ENCODE assay signal across 17 cellular contexts in genomic region chr12:54034784-54035310, GRCh38. TPM values are rescaled to one million over a fixed set of nuclear protein-coding genes. Genes with fewer than 3 reads are reported as not detected.
DNase-seq lines count a peak whose midpoint lies in the region; ATAC-seq, FAIRE-seq and TF ChIP-seq lines count a peak whose summit lies in the region.
"Had no signal": no experiment of that assay in that cellular context is flagged by ENCODE, and none has a peak within 500 bp of the region (broad histone marks: within the 10 kb centered on the region; RNA-seq: fewer than 3 reads in every experiment).

No MANE protein-coding gene starts in this region.

- H3K79me2 ChIP-seq in endothelial cell of umbilical vein (ENCODE audit: control insufficient read depth, insufficient read depth, low read length) = no peaks in the 10 kb centered on the region

- peaks cover 16% of the 10 kb centered on the region for H3K4me1 Mint-ChIP-seq in CD8-positive, alpha-beta T cell (ENCODE audit: low read depth)
- H3K4me1 Mint-ChIP-seq in neural crest cell = peaks cover under 1% of the 10 kb centered on the region

- H3K36me3 Mint-ChIP-seq in CD8-positive, alpha-beta T cell = no peaks in the 10 kb centered on the region
- H3K36me3 Mint-ChIP-seq in neural crest cell (ENCODE audit: low read depth) = peaks cover 3% of the 10 kb centered on the region

- CTCF ChIA-PET in CD8-positive, alpha-beta T cell (lab: Charles Lee) = interaction anchor here (1.3 to 2.0 kb wide), 4 partner anchors 10 to 166 kb away, joined by 3 to 8 read pairs (median 4); no protein-coding TSS in a partner anchor
- CTCF ChIA-PET in HEK293 (lab: Yijun Ruan, JAX) = interaction anchor here (0.7 to 3.5 kb wide), 8 partner anchors 10 to 166 kb away, joined by 3 to 17 read pairs (median 6); partner anchors contain the start of gene HOXC10
- CTCF ChIA-PET in endothelial cell of umbilical vein (lab: Charles Lee) = interaction anchor here (0.9 to 1.2 kb wide), 3 partner anchors 11 to 157 kb away, joined by 3 to 6 read pairs (median 5); no protein-coding TSS in a partner anchor

- no peak for DNase-seq in CD8-positive, alpha-beta T cell
- DNase-seq in endothelial cell of umbilical vein (ENCODE audit: low read depth, low spot score) = no peak
- DNase-seq in neural crest cell (ENCODE audit: low read depth, low spot score) = no peak
- no peak for DNase-seq in urothelium cell line (ENCODE audit: low spot score)
- DNase-seq in NCI-H1105 (lab: John Stamatoyannopoulos, UW) = no peak
- no peak for DNase-seq in dorsolateral prefrontal cortex
- DNase-seq: dermis blood vessel endothelial cell; HCEC 1CT; IMR-90; left ventricle myocardium inferior; NCI-H1092; NCI-H82; occipital lobe; stimulated activated CD4-positive, alpha-beta T cell treated with anti-CD3 and anti-CD28 coated beads, Interleukin-4, amount 100 ng/mL, for 1 hour had no signal

- no peak for ATAC-seq in CD8-positive, alpha-beta T cell

- H3K4me3 ChIP-seq in CD8-positive, alpha-beta T cell (ENCODE audit: low read depth, low read length) = no peak overlapping the region
- H3K4me3 ChIP-seq in HEK293 (ENCODE audit: low read depth, low read length) (no peak overlapping the region), endothelial cell of umbilical vein (replicated peaks in 1 of 3; ENCODE audit: insufficient read depth in 1 of 3, low read depth in 1 of 3, low read length in 3 of 3) (no peak overlapping the region), dorsolateral prefrontal cortex (peak overlapping the region in 2 of 59 donors; percentile 5 to 17)
- H3K4me3 ChIP-seq: BLaER1 treated with 17β-estradiol and CSF1 and Interleukin-3, amounts not matched to agents 10 nM and 100 nM had no signal

- POLR2A ChIA-PET in CD8-positive, alpha-beta T cell (lab: Charles Lee) = no interaction called here
- POLR2A ChIA-PET in HEK293 (lab: Yijun Ruan, JAX) (no interaction called here), endothelial cell of umbilical vein (lab: Charles Lee) (no interaction called here)

- peaks cover 76% of the 10 kb centered on the region for H3K27me3 Mint-ChIP-seq in CD8-positive, alpha-beta T cell (ENCODE audit: low read depth)
- H3K27me3 Mint-ChIP-seq in neural crest cell (ENCODE audit: low read depth) = peaks cover 97% of the 10 kb centered on the region

- no peak overlapping the region for H3K4me2 ChIP-seq in endothelial cell of umbilical vein (ENCODE audit: insufficient read depth, low read length)
- H3K4me2 ChIP-seq: BLaER1 treated with 17β-estradiol and CSF1 and Interleukin-3, amounts not matched to agents 10 nM and 100 nM had no signal

- H3K27ac Mint-ChIP-seq in CD8-positive, alpha-beta T cell = no peak overlapping the region
- H3K27ac Mint-ChIP-seq in neural crest cell (ENCODE audit: unreplicated experiment) = no peak overlapping the region

- no peaks in the 10 kb centered on the region for H3K36me3 ChIP-seq in CD8-positive, alpha-beta T cell (ENCODE audit: insufficient read depth, low read length)
- H3K36me3 ChIP-seq in HEK293 (ENCODE audit: control insufficient read depth in 2 of 2, insufficient read depth in 1 of 2, low read length in 2 of 2) (peaks cover 2 to 9% of the 10 kb centered on the region in 2 experiments; a peak in 2 of 3 replicates), endothelial cell of umbilical vein (ENCODE audit: control insufficient read depth in 2 of 2, extremely low read depth in 1 of 2, insufficient read depth in 2 of 2, low read length in 2 of 2) (no peaks in the 10 kb centered on the region)
- H3K36me3 ChIP-seq: BLaER1 treated with 17β-estradiol and CSF1 and Interleukin-3, amounts not matched to agents 10 nM and 100 nM; left ventricle myocardium inferior had no signal

- peak overlapping the region; percentile 22 for H3K4me3 Mint-ChIP-seq in CD8-positive, alpha-beta T cell
- H3K4me3 Mint-ChIP-seq in neural crest cell = peak overlapping the region; percentile 75

- H3K27ac ChIP-seq in CD8-positive, alpha-beta T cell (ENCODE audit: low read depth, low read length) = no peak overlapping the region
- H3K27ac ChIP-seq in HEK293 (ENCODE audit: extremely low read depth, low read depth, low read length) (peak overlapping the region; percentile 100; the same call in 1 of the 2 replicates), endothelial cell of umbilical vein (ENCODE audit: insufficient read depth, low read depth, low read length) (no peak overlapping the region), dorsolateral prefrontal cortex (no peak overlapping the region)
- H3K27ac ChIP-seq: BLaER1 treated with 17β-estradiol and CSF1 and Interleukin-3, amounts not matched to agents 10 nM and 100 nM; left ventricle myocardium inferior had no signal

- H2AFZ ChIP-seq in endothelial cell of umbilical vein (ENCODE audit: low read depth, low read length) = no peak overlapping the region

- no peaks in the 10 kb centered on the region for H3K9me1 ChIP-seq in endothelial cell of umbilical vein (replicated peaks; ENCODE audit: control insufficient read depth, extremely low read depth, insufficient read depth, low read length)

- no peaks in the 10 kb centered on the region for H3K9me3 Mint-ChIP-seq in CD8-positive, alpha-beta T cell
- no peaks in the 10 kb centered on the region for H3K9me3 Mint-ChIP-seq in neural crest cell
- H3K9me3 Mint-ChIP-seq: activated T-helper 1 cell treated with anti-CD3 and anti-CD28 coated beads, Interleukin-12 subunit alpha, Interleukin-12 subunit beta, Interleukin-2, Interleukin-4 antibody, amounts not matched to agents 30 ng/mL and 10 ng/mL and 1 ng/mL, durations not matched to agents 14 hours and 24 hours and 36 hours had no signal

- H3K4me1 ChIP-seq in CD8-positive, alpha-beta T cell (ENCODE audit: insufficient read depth, low read length) = peaks cover 20% of the 10 kb centered on the region
- peaks cover 44% of the 10 kb centered on the region for H3K4me1 ChIP-seq in HEK293 (ENCODE audit: control insufficient read depth, insufficient read depth, low read length)
- no peaks in the 10 kb centered on the region for H3K4me1 ChIP-seq in endothelial cell of umbilical vein (ENCODE audit: control insufficient read depth, extremely low read depth, insufficient read depth, low read length)

- TF ChIP-seq CTCF in CD8-positive, alpha-beta T cell (IDR thresholded peaks at IDR 0.05) = no peak
- TF ChIP-seq CTCF in HEK293 (tag by site-specific recombination; IDR thresholded peaks at IDR 0.05) (no peak), endothelial cell of umbilical vein (IDR thresholded peaks at IDR 0.05; ENCODE audit: extremely low read depth in 1 of 2, insufficient read depth in 1 of 2, low read depth in 1 of 2, low read length in 2 of 2) (no peak), neural crest cell (conservative IDR thresholded peaks at IDR 0.05) (no peak), dorsolateral prefrontal cortex (IDR thresholded peaks at IDR 0.05 in 54 of 56, conservative IDR thresholded peaks at IDR 0.05 in 2 of 56; ENCODE audit: low read depth in 1 of 56, partially characterized antibody in 56 of 56) (no peak)

- no peaks in the 10 kb centered on the region for H4K20me1 ChIP-seq in endothelial cell of umbilical vein (replicated peaks; ENCODE audit: control insufficient read depth, extremely low read depth, insufficient read depth, low read length)

- H3K9ac ChIP-seq in endothelial cell of umbilical vein (replicated peaks; ENCODE audit: extremely low read depth, insufficient read depth, low read length) = no peak overlapping the region
- H3K9ac ChIP-seq: BLaER1 treated with 17β-estradiol and CSF1 and Interleukin-3, amounts not matched to agents 10 nM and 100 nM had no signal

- intact Hi-C loops in CD8-positive, alpha-beta T cell (cut with DNase I, micrococcal nuclease) = loop anchor here in 1 of 2 experiments (5.0 kb wide), 1 partner anchor 47 kb away; no protein-coding TSS in a partner anchor
- intact Hi-C loops in endothelial cell of umbilical vein (cut with micrococcal nuclease) (no loop called here), dorsolateral prefrontal cortex (cut with DNase I) (no loop called here)

- no peaks in the 10 kb centered on the region for H3K9me3 ChIP-seq in CD8-positive, alpha-beta T cell (ENCODE audit: low read length)
- H3K9me3 ChIP-seq in HEK293 (ENCODE audit: control insufficient read depth, insufficient read depth, low read depth, low read length) (no peaks in the 10 kb centered on the region), endothelial cell of umbilical vein (replicated peaks; ENCODE audit: control insufficient read depth, insufficient read depth, low read length) (no peaks in the 10 kb centered on the region)

- FAIRE-seq in endothelial cell of umbilical vein (lab: Jason Lieb, UNC) (no peak), urothelium cell line (lab: Jason Lieb, UNC) (no peak)

- dilution Hi-C loops in endothelial cell of umbilical vein (cut with MboI; ENCODE audit: extremely low pct_ligation_motif_present, low sequenced_read_pairs) = no loop called here

- no TSS peak for BruUV-seq in endothelial cell of umbilical vein (replicated peaks; lab: Mats Ljungman, UMichigan)

- TF ChIP-seq POLR2A in endothelial cell of umbilical vein (IDR thresholded peaks at IDR 0.05; ENCODE audit: low read depth, low read length) = no peak

- H3K27me3 ChIP-seq in CD8-positive, alpha-beta T cell (ENCODE audit: insufficient read depth, low read length) = peaks cover 51% of the 10 kb centered on the region
- H3K27me3 ChIP-seq in endothelial cell of umbilical vein (ENCODE audit: control insufficient read depth in 2 of 2, insufficient read depth in 2 of 2, low read length in 2 of 2) (peaks cover 84 to 88% of the 10 kb centered on the region in 2 experiments), dorsolateral prefrontal cortex (peaks cover 21 to 100% (median 99%) of the 10 kb centered on the region in 45 donors)

RNA-seq across cellular contexts. Expression of gene HOXC5, which starts 2.0 kb away (rescaled TPM):
- total RNA-seq in CD8-positive, alpha-beta T cell = not detected
- total RNA-seq in endothelial cell of umbilical vein (not detected in 2 replicates), neural crest cell (3.5 and 3.8 TPM in 2 replicates), dorsolateral prefrontal cortex (not detected)
- not detected in 2 replicates for polyA plus RNA-seq in endothelial cell of umbilical vein
- not detected in 2 replicates for polyA plus RNA-seq in endothelial cell of umbilical vein (2011; cell fraction: cytosol; rRNA removed)
- polyA plus RNA-seq in endothelial cell of umbilical vein (2011; cell fraction: nucleus; rRNA removed) = 0.07 and 0.08 TPM in 2 replicates
- 0.13 and 0.38 TPM in 2 replicates for polyA plus RNA-seq in endothelial cell of umbilical vein (2012)
- polyA minus RNA-seq in endothelial cell of umbilical vein = not detected in 2 replicates
- polyA minus RNA-seq in endothelial cell of umbilical vein (2011; cell fraction: cytosol; rRNA and poly(A)+ RNA removed) = not detected
- polyA minus RNA-seq in endothelial cell of umbilical vein (2011; cell fraction: nucleus; rRNA and poly(A)+ RNA removed) = not detected in 2 replicates
- total RNA-seq: activated T-helper 1 cell treated with anti-CD3 and anti-CD28 coated beads, Interleukin-12 subunit alpha, Interleukin-12 subunit beta, Interleukin-2, Interleukin-4 antibody, amounts not matched to agents 30 ng/mL and 10 ng/mL and 1 ng/mL, durations not matched to agents 14 hours and 24 hours and 36 hours; dermis blood vessel endothelial cell; IMR-90; left ventricle myocardium inferior; occipital lobe had no signal
- polyA plus RNA-seq: IMR-90 had no signal

RNA-seq across cellular contexts. Expression of gene HOXC6, which starts 6.6 kb away (rescaled TPM):
- total RNA-seq in CD8-positive, alpha-beta T cell = not detected
- total RNA-seq in endothelial cell of umbilical vein (0.51 and 0.58 TPM in 2 replicates), neural crest cell (10.7 and 11.0 TPM in 2 replicates), dorsolateral prefrontal cortex (not detected)
- 0.57 and 0.72 TPM in 2 replicates for polyA plus RNA-seq in endothelial cell of umbilical vein
- 0.45 TPM in 2 replicates for polyA plus RNA-seq in endothelial cell of umbilical vein (2011; cell fraction: cytosol; rRNA removed)
- polyA plus RNA-seq in endothelial cell of umbilical vein (2011; cell fraction: nucleus; rRNA removed) = 0.99 and 1.0 TPM in 2 replicates
- polyA plus RNA-seq in endothelial cell of umbilical vein (2012) = 5.4 and 9.5 TPM in 2 replicates
- 0.40 and 0.97 TPM in 2 replicates for polyA minus RNA-seq in endothelial cell of umbilical vein
- polyA minus RNA-seq in endothelial cell of umbilical vein (2011; cell fraction: cytosol; rRNA and poly(A)+ RNA removed) = 2.0 TPM
- polyA minus RNA-seq in endothelial cell of umbilical vein (2011; cell fraction: nucleus; rRNA and poly(A)+ RNA removed) = not detected in 2 replicates
- total RNA-seq: activated T-helper 1 cell treated with anti-CD3 and anti-CD28 coated beads, Interleukin-12 subunit alpha, Interleukin-12 subunit beta, Interleukin-2, Interleukin-4 antibody, amounts not matched to agents 30 ng/mL and 10 ng/mL and 1 ng/mL, durations not matched to agents 14 hours and 24 hours and 36 hours; IMR-90; left ventricle myocardium inferior; occipital lobe had no signal

RNA-seq across cellular contexts. Expression of gene HOXC4, which starts 18.8 kb away (rescaled TPM):
- under 1 TPM; 0.54 to 0.58 TPM for total RNA-seq in CD8-positive, alpha-beta T cell
- total RNA-seq in endothelial cell of umbilical vein = 0.58 TPM in 1 of 2 replicates, not detected in the other
- polyA plus RNA-seq in endothelial cell of umbilical vein = 0.06 and 0.14 TPM in 2 replicates
- not detected in 2 replicates for polyA plus RNA-seq in endothelial cell of umbilical vein (2011; cell fraction: cytosol; rRNA removed)
- 0.15 and 0.55 TPM in 2 replicates for polyA plus RNA-seq in endothelial cell of umbilical vein (2011; cell fraction: nucleus; rRNA removed)
- polyA plus RNA-seq in endothelial cell of umbilical vein (2012) = 2.5 and 2.9 TPM in 2 replicates
- not detected in 2 replicates for polyA minus RNA-seq in endothelial cell of umbilical vein
- polyA minus RNA-seq in endothelial cell of umbilical vein (2011; cell fraction: cytosol; rRNA and poly(A)+ RNA removed) = 0.61 TPM
- not detected in 2 replicates for polyA minus RNA-seq in endothelial cell of umbilical vein (2011; cell fraction: nucleus; rRNA and poly(A)+ RNA removed)
- total RNA-seq in neural crest cell = 5.6 and 8.3 TPM in 2 replicates
- under 1 TPM in 17 of 120 experiments, not detected in 103; 0.28 to 0.72 (median 0.45) TPM for total RNA-seq in dorsolateral prefrontal cortex
- total RNA-seq: activated T-helper 1 cell treated with anti-CD3 and anti-CD28 coated beads, Interleukin-12 subunit alpha, Interleukin-12 subunit beta, Interleukin-2, Interleukin-4 antibody, amounts not matched to agents 30 ng/mL and 10 ng/mL and 1 ng/mL, durations not matched to agents 14 hours and 24 hours and 36 hours; dermis blood vessel endothelial cell; left ventricle myocardium inferior; occipital lobe had no signal

RNA-seq across cellular contexts. Expression of gene HOXC8, which starts 26.1 kb away (rescaled TPM):
- total RNA-seq in CD8-positive, alpha-beta T cell = not detected
- 0.35 TPM in 1 of 2 replicates, not detected in the other for total RNA-seq in endothelial cell of umbilical vein
- 0.03 and 0.19 TPM in 2 replicates for polyA plus RNA-seq in endothelial cell of umbilical vein
- polyA plus RNA-seq in endothelial cell of umbilical vein (2011; cell fraction: cytosol; rRNA removed) = 0.03 and 0.11 TPM in 2 replicates
- polyA plus RNA-seq in endothelial cell of umbilical vein (2011; cell fraction: nucleus; rRNA removed) = 0.11 and 0.14 TPM in 2 replicates
- polyA plus RNA-seq in endothelial cell of umbilical vein (2012) = 2.8 and 3.8 TPM in 2 replicates
- polyA minus RNA-seq in endothelial cell of umbilical vein = 0.08 and 0.15 TPM in 2 replicates
- polyA minus RNA-seq in endothelial cell of umbilical vein (2011; cell fraction: cytosol; rRNA and poly(A)+ RNA removed) = not detected
- polyA minus RNA-seq in endothelial cell of umbilical vein (2011; cell fraction: nucleus; rRNA and poly(A)+ RNA removed) = not detected in 2 replicates
- 4.5 and 4.8 TPM in 2 replicates for total RNA-seq in neural crest cell
- total RNA-seq in dorsolateral prefrontal cortex = not detected
- total RNA-seq: activated T-helper 1 cell treated with anti-CD3 and anti-CD28 coated beads, Interleukin-12 subunit alpha, Interleukin-12 subunit beta, Interleukin-2, Interleukin-4 antibody, amounts not matched to agents 30 ng/mL and 10 ng/mL and 1 ng/mL, durations not matched to agents 14 hours and 24 hours and 36 hours; dermis blood vessel endothelial cell; left ventricle myocardium inferior; occipital lobe had no signal

RNA-seq across cellular contexts. Expression of gene HOXC9, which starts 34.9 kb away (rescaled TPM):
- total RNA-seq in CD8-positive, alpha-beta T cell = not detected
- total RNA-seq in endothelial cell of umbilical vein = 0.21 and 0.40 TPM in 2 replicates
- polyA plus RNA-seq in endothelial cell of umbilical vein = 0.54 and 0.58 TPM in 2 replicates
- 0.32 and 0.35 TPM in 2 replicates for polyA plus RNA-seq in endothelial cell of umbilical vein (2011; cell fraction: cytosol; rRNA removed)
- polyA plus RNA-seq in endothelial cell of umbilical vein (2011; cell fraction: nucleus; rRNA removed) = 0.21 and 0.45 TPM in 2 replicates
- polyA plus RNA-seq in endothelial cell of umbilical vein (2012) = 6.3 and 11.9 TPM in 2 replicates
- polyA minus RNA-seq in endothelial cell of umbilical vein = not detected in 2 replicates
- polyA minus RNA-seq in endothelial cell of umbilical vein (2011; cell fraction: cytosol; rRNA and poly(A)+ RNA removed) = 3.2 TPM
- polyA minus RNA-seq in endothelial cell of umbilical vein (2011; cell fraction: nucleus; rRNA and poly(A)+ RNA removed) = not detected in 2 replicates
- total RNA-seq in neural crest cell = 5.6 and 6.3 TPM in 2 replicates
- total RNA-seq in dorsolateral prefrontal cortex = not detected
- total RNA-seq: activated T-helper 1 cell treated with anti-CD3 and anti-CD28 coated beads, Interleukin-12 subunit alpha, Interleukin-12 subunit beta, Interleukin-2, Interleukin-4 antibody, amounts not matched to agents 30 ng/mL and 10 ng/mL and 1 ng/mL, durations not matched to agents 14 hours and 24 hours and 36 hours; IMR-90; left ventricle myocardium inferior; occipital lobe had no signal
